35 cellular contexts compared by ENCODE assay signal in the genomic region with DNA sequence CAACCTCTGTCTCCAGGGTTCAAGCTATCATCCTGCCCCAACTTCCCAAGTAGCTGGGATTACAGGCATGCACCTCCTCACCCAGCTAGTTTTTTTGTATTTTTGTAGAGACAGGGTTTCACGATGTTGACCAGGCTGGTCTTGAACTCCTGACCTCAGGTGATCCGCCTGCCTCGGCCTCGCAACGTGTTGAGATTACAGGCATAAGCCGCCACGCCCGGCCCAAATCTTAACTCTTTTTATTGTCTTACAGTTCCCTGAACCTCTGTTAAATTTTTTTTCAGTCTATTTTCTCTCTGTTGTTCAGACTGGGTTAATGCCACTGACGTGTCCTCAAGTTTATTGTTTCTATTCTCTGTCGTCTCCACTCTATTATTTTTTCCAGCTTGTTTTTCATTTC.
"Had no signal": no experiment of that assay in that cellular context is flagged by ENCODE, and none has a peak within 500 bp of the region (broad histone marks: within the 10 kb centered on the region; RNA-seq: fewer than 3 reads in every experiment).

No MANE protein-coding gene starts in this region.

- H3K36me3 ChIP-seq: MG63 had no signal

- DNase-seq: Karpas-422, Kasumi-1, MG63, MM.1S, MV-4-11, NCI-H1048, NCI-H1092, NCI-H1092 treated with DMSO at 0.1 percent for 48 hours, NCI-H1105, NCI-H1105 treated with DMSO at 0.1 percent for 48 hours, NCI-H1417, NCI-H1417 treated with DMSO at 0.1 percent for 48 hours, NCI-H1436, NCI-H1436 treated with DMSO at 0.1 percent for 48 hours, NCI-H146, NCI-H1694, NCI-H1694 treated with DMSO at 0.1 percent for 48 hours, NCI-H187, NCI-H187 treated with DMSO at 0.1 percent for 48 hours, NCI-H1930, NCI-H2029, NCI-H2029 treated with DMSO at 0.1 percent for 48 hours, NCI-H2081, NCI-H2081 treated with DMSO at 0.1 percent for 48 hours, NCI-H2107, NCI-H2171, NCI-H2171 treated with DMSO at 0.1 percent for 48 hours, NCI-H2227 treated with DMSO at 0.1 percent for 48 hours, NCI-H226, NCI-H345, NCI-H446, NCI-H446 treated with DMSO at 0.1 percent for 48 hours, NCI-H510A, NCI-H510A treated with DMSO at 0.1 percent for 48 hours had no signal

- H3K4me3 ChIP-seq: MG63 had no signal

- H3K27ac ChIP-seq: KMS-11 had no signal

- H3K9me3 ChIP-seq: MG63 had no signal

- H3K27me3 ChIP-seq: MG63 had no signal

- H3K9ac ChIP-seq: KMS-11 had no signal

- H3K4me2 ChIP-seq: KMS-11 had no signal
